20 cellular contexts compared by ENCODE assay signal in genomic region chr13:113544071-113544891, GRCh38. TPM values are rescaled to one million over a fixed set of nuclear protein-coding genes. Genes with fewer than 3 reads are reported as not detected.
A peak's percentile ranks its signal among the peaks of the same experiment; 100 is the strongest.
DNase-seq lines count a peak whose midpoint lies in the region; ATAC-seq and TF ChIP-seq lines count a peak whose summit lies in the region.
"Had no signal": no experiment of that assay in that cellular context is flagged by ENCODE, and none has a peak within 500 bp of the region (broad histone marks: within the 10 kb centered on the region; RNA-seq: fewer than 3 reads in every experiment).

No MANE protein-coding gene starts in this region.

- CTCF ChIA-PET in HEK293 (lab: Yijun Ruan, JAX): interaction anchor here (1.2 kb wide), 2 partner anchors 18 kb away, joined by 3 read pairs; no protein-coding TSS in a partner anchor

- H3K4me3 ChIP-seq in HEK293 (ENCODE audit: low read depth, low read length) (no peak overlapping the region), WERI-Rb-1 (ENCODE audit: low read depth, low read length) (no peak overlapping the region)
- H3K4me3 ChIP-seq: testis had no signal

- intact Hi-C loops in sciatic nerve (cut with DNase I): no loop called here

- H3K4me1 ChIP-seq in HEK293 (ENCODE audit: control insufficient read depth, insufficient read depth, low read length): no peaks in the 10 kb centered on the region
- H3K4me1 ChIP-seq: foreskin keratinocyte had no signal

- ATAC-seq in sciatic nerve: no peak
- ATAC-seq: left colon had no signal

- H3K9me3 ChIP-seq in HEK293 (ENCODE audit: control insufficient read depth, insufficient read depth, low read depth, low read length) (no peaks in the 10 kb centered on the region), WERI-Rb-1 (ENCODE audit: severe bottlenecking) (peaks cover 4% of the 10 kb centered on the region)
- H3K9me3 ChIP-seq: testis had no signal

- DNase-seq in WERI-Rb-1 (peak; percentile 96), left kidney (ENCODE audit: low read depth, low spot score) (peak; percentile 66), sciatic nerve (ENCODE audit: low spot score) (peak; percentile 51), NCI-H524 treated with DMSO at 0.1 percent for 48 hours (lab: John Stamatoyannopoulos, UW) (no peak), inferior parietal cortex (ENCODE audit: extremely low spot score) (no peak), SHP77 (lab: John Stamatoyannopoulos, UW) (no peak)
- DNase-seq: activated CD8-positive, alpha-beta memory T cell treated with anti-CD3 and anti-CD28 coated beads for 24 hours; activated T-cell treated with anti-CD3 and anti-CD28 coated beads, Interleukin-2, amount 50 U/mL, for 48 hours; brain microvascular endothelial cell; COR-L47; EL; foreskin keratinocyte; NCI-H1048; NCI-H510A; retina; SHP77 treated with DMSO at 0.1 percent for 48 hours had no signal

- POLR2A ChIA-PET in HEK293 (lab: Yijun Ruan, JAX): no interaction called here

- TF ChIP-seq CTCF in HEK293 (tag by site-specific recombination; IDR thresholded peaks at IDR 0.05) (no peak), WERI-Rb-1 (IDR thresholded peaks at IDR 0.05; ENCODE audit: low read depth, low read length) (no peak)

- H3K27ac ChIP-seq in HEK293 (ENCODE audit: extremely low read depth, low read depth, low read length) (no peak overlapping the region), WERI-Rb-1 (peak overlapping the region; percentile 91)
- H3K27ac ChIP-seq: brain microvascular endothelial cell, epithelial cell of prostate, foreskin keratinocyte had no signal

- H3K36me3 ChIP-seq in HEK293 (ENCODE audit: control insufficient read depth in 2 of 2, insufficient read depth in 1 of 2, low read length in 2 of 2) (peaks cover 0 to 26% of the 10 kb centered on the region in 2 experiments; a peak in 1 of 3 replicates), WERI-Rb-1 (peaks cover 52% of the 10 kb centered on the region)

- H3K27me3 ChIP-seq in WERI-Rb-1 (ENCODE audit: insufficient read depth, low read depth, severe bottlenecking): no peaks in the 10 kb centered on the region
- H3K27me3 ChIP-seq: brain microvascular endothelial cell, foreskin keratinocyte, testis had no signal

TF ChIP-seq in HEK293, 187 proteins besides CTCF, POLR2A, EP300 and RAD21:
- TF ChIP-seq ZBTB10 (tag by site-specific recombination; IDR thresholded peaks at IDR 0.05) (no peak), KLF1 (tag by site-specific recombination; IDR thresholded peaks at IDR 0.05) (0 out of 2 replicates have a peak, but pooled peaks have one; percentile 11), ZNF692 (tag by site-specific recombination; IDR thresholded peaks at IDR 0.05) (no peak)

RNA-seq across cellular contexts. Expression of gene TFDP1, which starts 40.3 kb away (rescaled TPM):
- total RNA-seq in sciatic nerve: 36.1 TPM

RNA-seq across cellular contexts. Expression of gene DCUN1D2, which starts 53.8 kb away (rescaled TPM):
- 28.3 TPM for total RNA-seq in sciatic nerve

Comparison
In these comparisons a context has a peak if more than half of its experiments do, and no peak if none do; other contexts are left out.
1. DNase-seq: peak in WERI-Rb-1 (single experiment), left kidney (single experiment) and sciatic nerve (single experiment); none in NCI-H524 treated with DMSO at 0.1 percent for 48 hours (single experiment), inferior parietal cortex (single experiment) and SHP77 (0 of 2).